ENCODE assay signal across 10 cellular contexts in genomic region chr20:58839991-58840747, GRCh38. TPM values are rescaled to one million over a fixed set of nuclear protein-coding genes. Genes with fewer than 3 reads are reported as not detected.
DNase-seq lines count a peak whose midpoint lies in the region; ATAC-seq and TF ChIP-seq lines count a peak whose summit lies in the region.
"Had no signal": no experiment of that assay in that cellular context is flagged by ENCODE, and none has a peak within 500 bp of the region (broad histone marks: within the 10 kb centered on the region; RNA-seq: fewer than 3 reads in every experiment).

No MANE protein-coding gene starts in this region.

- POLR2A ChIA-PET in A673 (lab: Charles Lee; ENCODE audit: low non-redundant PET) = interaction anchor here (0.6 kb wide), 1 partner anchor 15 kb away, joined by 4 read pairs; no protein-coding TSS in a partner anchor

- peak overlapping the region; percentile 66 for H3K4me3 Mint-ChIP-seq in chondrocyte (ENCODE audit: unreplicated experiment)

- BruUV-seq in A673 (replicated peaks; lab: Mats Ljungman, UMichigan) = no TSS peak

- peak; percentile 49 for DNase-seq in ELF-1 (ENCODE audit: low read depth, low spot score)
- DNase-seq in LNCaP clone FGC (ENCODE audit: low read depth) = no peak
- DNase-seq in chondrocyte (ENCODE audit: low spot score) = no peak
- no peak for DNase-seq in omental fat pad (ENCODE audit: low spot score)
- no peak for DNase-seq in dermis blood vessel endothelial cell
- DNase-seq in A673 (ENCODE audit: low spot score) = no peak
- no peak for DNase-seq in NCI-H1092 (lab: John Stamatoyannopoulos, UW)
- DNase-seq: NCI-H69 had no signal

- intact Hi-C loops in A673 (cut with micrococcal nuclease; ENCODE audit: unreplicated experiment) = no loop called here

- H3K36me3 Mint-ChIP-seq in chondrocyte (ENCODE audit: low read depth) = no peaks in the 10 kb centered on the region

- no peak for TF ChIP-seq CTCF in LNCaP clone FGC (IDR thresholded peaks at IDR 0.05; ENCODE audit: control insufficient read depth, extremely low read depth, insufficient read depth)
- no peak for TF ChIP-seq CTCF in chondrocyte (IDR thresholded peaks at IDR 0.05)
- no peak for TF ChIP-seq CTCF in omental fat pad (IDR thresholded peaks at IDR 0.05)
- no peak for TF ChIP-seq CTCF in A673 (conservative IDR thresholded peaks at IDR 0.05; ENCODE audit: low read depth, low read length)

- ATAC-seq in omental fat pad (ENCODE audit: low FRiP score) = peak; percentile 39

- no peaks in the 10 kb centered on the region for H3K4me1 ChIP-seq in A673 (ENCODE audit: insufficient read depth, low read length, poor library complexity, severe bottlenecking)
- H3K4me1 ChIP-seq: parathyroid adenoma had no signal

- H3K36me3 ChIP-seq in A673 (ENCODE audit: insufficient read depth, low read length, poor library complexity, severe bottlenecking) = no peaks in the 10 kb centered on the region
- H3K36me3 ChIP-seq: vagina had no signal

- CTCF ChIA-PET in A673 (lab: Charles Lee) = interaction anchor here (1.0 kb wide), 3 partner anchors 21 to 359 kb away, joined by 3 read pairs; partner anchors contain the start of gene STX16

- peaks cover 74% of the 10 kb centered on the region for H3K27me3 ChIP-seq in A673 (replicated peaks; ENCODE audit: insufficient read depth, low read depth, low read length, poor library complexity)
- H3K27me3 ChIP-seq: vagina had no signal

- H3K27ac ChIP-seq in A673 (ENCODE audit: low read depth, low read length, poor library complexity, severe bottlenecking) = no peak overlapping the region
- H3K27ac ChIP-seq: parathyroid adenoma, vagina had no signal

- peaks cover 21% of the 10 kb centered on the region for H3K4me1 Mint-ChIP-seq in chondrocyte (ENCODE audit: low read depth)

- H3K9me3 ChIP-seq in A673 (ENCODE audit: low read depth, low read length, poor library complexity, severe bottlenecking) = no peaks in the 10 kb centered on the region
- H3K9me3 ChIP-seq: vagina had no signal

- no peak overlapping the region for H3K27ac Mint-ChIP-seq in chondrocyte (ENCODE audit: unreplicated experiment)

- peak overlapping the region; percentile 22 for H3K4me3 ChIP-seq in LNCaP clone FGC (ENCODE audit: low read depth, low read length)
- no peak overlapping the region for H3K4me3 ChIP-seq in A673 (ENCODE audit: low read depth, low read length, poor library complexity, severe bottlenecking)
- H3K4me3 ChIP-seq: vagina had no signal

- no peaks in the 10 kb centered on the region for H3K9me3 Mint-ChIP-seq in chondrocyte (ENCODE audit: low read depth)

- H3K27me3 Mint-ChIP-seq in chondrocyte (ENCODE audit: low read depth) = peaks cover 48% of the 10 kb centered on the region

RNA-seq across cellular contexts. Expression of gene GNAS-AS1, which starts 10.5 kb away (rescaled TPM):
- total RNA-seq in chondrocyte (1.1 to 2.7 TPM (median 1.7 TPM) in 3 replicates), omental fat pad (under 1 TPM in 1 of 4 donors, not detected in 3; 0.28 TPM), dermis blood vessel endothelial cell (not detected in 2 replicates), A673 (2021) (6.7 and 7.1 TPM in 2 replicates)
- total RNA-seq: vagina had no signal

RNA-seq across cellular contexts. Expression of gene GNAS, which starts 12.3 kb away (rescaled TPM):
- total RNA-seq in chondrocyte (1,127 to 1,393 TPM (median 1,374 TPM) in 3 replicates), omental fat pad (100 to 1,000 TPM; 606 to 837 (median 753) TPM), dermis blood vessel endothelial cell (365 and 726 TPM in 2 replicates), A673 (2021) (1,108 and 1,144 TPM in 2 replicates)
